8 cellular contexts compared by ENCODE assay signal in the genomic region with DNA sequence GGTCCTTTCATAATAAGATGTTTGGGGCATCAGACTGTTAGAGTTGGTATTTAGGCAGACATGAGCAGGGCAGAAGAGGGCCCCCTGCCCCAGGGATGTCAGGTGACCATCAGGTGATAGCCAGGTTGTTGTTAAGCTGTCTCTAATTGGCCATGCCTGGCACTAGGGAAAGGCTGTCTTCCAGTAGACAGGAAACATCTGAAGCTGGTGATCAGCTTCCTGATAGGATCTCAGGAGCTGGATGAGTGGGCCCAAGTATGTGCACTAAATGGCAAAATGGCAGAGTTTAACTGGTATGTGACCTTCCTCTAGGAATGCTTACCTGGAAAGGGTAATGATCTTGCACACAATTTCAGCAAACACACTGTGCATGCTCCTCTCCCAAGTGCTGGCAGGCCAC.
"Had no signal": no experiment of that assay in that cellular context is flagged by ENCODE, and none has a peak within 500 bp of the region (broad histone marks: within the 10 kb centered on the region; RNA-seq: fewer than 3 reads in every experiment).

No MANE protein-coding gene starts in this region.

- ATAC-seq: GM12878 had no signal

- FAIRE-seq: G401.6, GM12878, GM12891, GM12892, GM18507, GM19239 had no signal

- DNase-seq: GDM1, GF-D8 had no signal

- H3K4me3 ChIP-seq: GM12878 had no signal
